In the genomic region with DNA sequence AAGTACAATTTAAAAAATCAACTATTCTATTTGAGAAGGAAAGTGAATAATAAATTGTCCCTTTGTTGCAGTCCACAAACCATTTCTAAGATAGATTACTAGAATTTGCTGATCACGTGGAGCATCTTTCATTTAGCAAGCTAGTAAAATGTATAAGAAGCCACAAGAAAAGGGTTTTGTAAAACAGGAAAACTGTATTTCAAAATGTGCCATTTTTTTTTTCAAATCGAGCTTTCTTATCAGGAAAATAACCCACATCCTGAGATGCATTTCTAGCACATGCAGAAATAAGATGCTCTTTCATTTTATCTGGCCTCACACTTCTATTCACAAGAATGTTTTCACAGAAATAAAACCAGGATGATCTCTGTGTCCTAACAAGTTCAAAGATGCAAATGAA, we compare ENCODE assay signal across 10 cellular contexts. TPM values are rescaled to one million over a fixed set of nuclear protein-coding genes. Genes with fewer than 3 reads are reported as not detected.
"Had no signal": no experiment of that assay in that cellular context is flagged by ENCODE, and none has a peak within 500 bp of the region (broad histone marks: within the 10 kb centered on the region; RNA-seq: fewer than 3 reads in every experiment).

No MANE protein-coding gene starts in this region.

- ATAC-seq: HepG2, K562 had no signal

- H3K27ac ChIP-seq: HL-60, KMS-11 had no signal

- H3K4me3 ChIP-seq: K562 had no signal

- H3K4me1 Mint-ChIP-seq: IgD-negative memory B cell had no signal

- FAIRE-seq: HepG2, K562 had no signal

- H3K4me3 Mint-ChIP-seq: IgD-negative memory B cell had no signal

- DNase-seq: IMR-90, KBM-7, KG1 had no signal

- H3K27ac Mint-ChIP-seq: IgD-negative memory B cell had no signal

RNA-seq across cellular contexts. Expression of a gene that starts 3.2 kb away (rescaled TPM):
- total RNA-seq: HepG2, HT-29, HT1080, IMR-90, K562 had no signal
- polyA plus RNA-seq: HepG2, IgD-negative memory B cell, IMR-90, K562 had no signal

RNA-seq across cellular contexts. Expression of a gene that starts 6.0 kb away (rescaled TPM):
- total RNA-seq: HepG2, HT-29, HT1080, IMR-90, K562 had no signal
- polyA plus RNA-seq: HepG2, IgD-negative memory B cell, IMR-90, K562 had no signal

RNA-seq across cellular contexts. Expression of a gene that starts 38.6 kb away (rescaled TPM):
- total RNA-seq: HepG2, HT-29, HT1080, IMR-90, K562 had no signal
- polyA plus RNA-seq: HepG2, IgD-negative memory B cell, IMR-90, K562 had no signal

RNA-seq across cellular contexts. Expression of a gene that starts 48.4 kb away (rescaled TPM):
- total RNA-seq: HepG2, HT-29, HT1080, IMR-90, K562 had no signal
- polyA plus RNA-seq: HepG2, IgD-negative memory B cell, IMR-90, K562 had no signal
